In the genomic region with DNA sequence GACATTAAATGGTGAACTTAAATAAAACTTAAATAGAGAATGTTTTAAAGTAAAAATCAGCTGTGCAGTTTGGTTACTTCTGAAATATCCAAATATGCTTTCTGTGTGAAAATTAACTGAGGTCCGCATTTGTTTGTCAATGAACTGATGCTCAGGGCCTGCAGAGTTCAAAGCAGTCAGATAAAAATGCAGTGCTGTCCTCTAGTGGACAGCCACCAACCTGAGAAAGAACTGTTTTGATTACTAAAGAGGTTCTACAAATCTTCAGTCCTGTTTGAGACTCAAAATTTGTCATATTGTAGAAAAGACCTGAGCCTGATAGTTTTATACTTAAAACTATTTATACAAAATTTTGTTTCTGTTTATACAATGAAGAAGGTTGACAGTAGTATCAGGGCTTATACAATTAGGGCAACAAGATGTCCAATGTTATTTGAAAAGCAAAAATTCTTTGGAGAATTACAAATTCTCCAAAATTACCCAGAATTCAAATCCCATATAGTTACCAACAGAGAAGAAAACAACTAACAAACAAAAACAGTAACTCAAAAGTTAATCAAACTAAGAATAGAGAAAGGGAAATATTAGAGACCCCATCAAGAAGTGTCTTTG, we compare ENCODE assay signal across 9 cellular contexts.
DNase-seq lines count a peak whose midpoint lies in the region; ATAC-seq, FAIRE-seq and TF ChIP-seq lines count a peak whose summit lies in the region.
"Had no signal": no experiment of that assay in that cellular context is flagged by ENCODE, and none has a peak within 500 bp of the region (broad histone marks: within the 10 kb centered on the region; RNA-seq: fewer than 3 reads in every experiment).

No MANE protein-coding gene starts in this region.

- H3K36me3 ChIP-seq in stomach, result no peaks in the 10 kb centered on the region

- TF ChIP-seq POLR2A in stomach (IDR thresholded peaks at IDR 0.05), result no peak

- no peaks in the 10 kb centered on the region for H3K9me3 Mint-ChIP-seq in activated CD8-positive, alpha-beta memory T cell treated with anti-CD3 and anti-CD28 coated beads, Interleukin-2, amount 10 ng/mL, durations not matched to agents 7 days and 5 days (ENCODE audit: low read depth)

- peak; percentile 79 for FAIRE-seq in TTC549 (lab: Jason Lieb, UNC)

- intact Hi-C loops in stomach (cut with DNase I; ENCODE audit: low total_unique reads), result no loop called here

- H3K4me3 Mint-ChIP-seq in activated CD8-positive, alpha-beta memory T cell treated with anti-CD3 and anti-CD28 coated beads, Interleukin-2, amount 10 ng/mL, durations not matched to agents 7 days and 5 days, result no peak overlapping the region

- H3K4me3 ChIP-seq in stomach, result no peak overlapping the region
- H3K4me3 ChIP-seq: BLaER1 treated with 17β-estradiol and CSF1 and Interleukin-3, amounts not matched to agents 10 nM and 100 nM had no signal

- TF ChIP-seq CTCF in stomach (IDR thresholded peaks at IDR 0.05), result peak in 4 of 7 experiments; percentile 29 to 63 (median 55)

- 30 to 55% (median 39%) methylated on average over 1 of the region's 1 CpG for WGBS in stomach, 5 donors

- DNase-seq in NCI-H1417 (lab: John Stamatoyannopoulos, UW) (peak; percentile 15 to 84 (median 67)), NCI-H1417 treated with DMSO at 0.1 percent for 48 hours (lab: John Stamatoyannopoulos, UW) (no peak), MV-4-11 (lab: John Stamatoyannopoulos, UW) (peak; percentile 62), glomerular endothelial cell (ENCODE audit: extremely low read depth, low read depth, low spot score) (peak; percentile 18), stomach (no peak)
- DNase-seq in activated CD8-positive, alpha-beta memory T cell treated with anti-CD3 and anti-CD28 coated beads, Interleukin-2, amount 10 ng/mL, durations not matched to agents 7 days and 5 days, result no peak

- CTCF ChIA-PET in activated CD8-positive, alpha-beta memory T cell treated with anti-CD3 and anti-CD28 coated beads, Interleukin-2, amount 10 ng/mL, durations not matched to agents 7 days and 5 days (lab: Charles Lee), result no interaction called here

- H3K27ac ChIP-seq in stomach, result no peak overlapping the region
- H3K27ac ChIP-seq: BLaER1 treated with 17β-estradiol and CSF1 and Interleukin-3, amounts not matched to agents 10 nM and 100 nM had no signal

- no peaks in the 10 kb centered on the region for H3K27me3 ChIP-seq in stomach
- H3K27me3 ChIP-seq: BLaER1 treated with 17β-estradiol and CSF1 and Interleukin-3, amounts not matched to agents 10 nM and 100 nM had no signal

- no peaks in the 10 kb centered on the region for H3K4me1 Mint-ChIP-seq in activated CD8-positive, alpha-beta memory T cell treated with anti-CD3 and anti-CD28 coated beads, Interleukin-2, amount 10 ng/mL, durations not matched to agents 7 days and 5 days

- H3K27ac Mint-ChIP-seq in activated CD8-positive, alpha-beta memory T cell treated with anti-CD3 and anti-CD28 coated beads, Interleukin-2, amount 10 ng/mL, durations not matched to agents 7 days and 5 days, result no peak overlapping the region

- ATAC-seq in GM19324 (IDR thresholded peaks at IDR 0.05; ENCODE audit: low FRiP score, unreplicated experiment), result no peak
- ATAC-seq in activated CD8-positive, alpha-beta memory T cell treated with anti-CD3 and anti-CD28 coated beads, Interleukin-2, amount 10 ng/mL, durations not matched to agents 7 days and 5 days, result no peak

- H3K27me3 Mint-ChIP-seq in activated CD8-positive, alpha-beta memory T cell treated with anti-CD3 and anti-CD28 coated beads, Interleukin-2, amount 10 ng/mL, durations not matched to agents 7 days and 5 days, result no peaks in the 10 kb centered on the region

- no peaks in the 10 kb centered on the region for H3K9me3 ChIP-seq in stomach
- H3K9me3 ChIP-seq: BLaER1 treated with 17β-estradiol and CSF1 and Interleukin-3, amounts not matched to agents 10 nM and 100 nM had no signal

- H3K36me3 Mint-ChIP-seq in activated CD8-positive, alpha-beta memory T cell treated with anti-CD3 and anti-CD28 coated beads, Interleukin-2, amount 10 ng/mL, durations not matched to agents 7 days and 5 days, result no peaks in the 10 kb centered on the region

- TF ChIP-seq EP300 in stomach (IDR thresholded peaks at IDR 0.05), result no peak

- H3K4me1 ChIP-seq in stomach, result peaks cover 0 to 26% (median 15%) of the 10 kb centered on the region in 4 donors

Comparison
In these comparisons a context has a peak if more than half of its experiments do, and no peak if none do; other contexts are left out.
1. DNase-seq: peak in NCI-H1417 (3 of 3), MV-4-11 (single experiment) and glomerular endothelial cell (single experiment); none in NCI-H1417 treated with DMSO at 0.1 percent for 48 hours (single experiment), stomach (single experiment) and activated CD8-positive, alpha-beta memory T cell treated with anti-CD3 and anti-CD28 coated beads, Interleukin-2, amount 10 ng/mL, durations not matched to agents 7 days and 5 days (single experiment).